Comparison of ENCODE assay signal across 1 cellular context in genomic region chr2:173630425-173631122, GRCh38.
TF ChIP-seq lines count a peak whose summit lies in the region.

No MANE protein-coding gene starts in this region.

TF ChIP-seq in GM23338, 12 proteins besides CTCF, POLR2A, EP300 and RAD21:
- TF ChIP-seq ZNF462 (CRISPR knock-in tag; IDR thresholded peaks at IDR 0.05), result no peak
- no peak for TF ChIP-seq JUNB (IDR thresholded peaks at IDR 0.05; ENCODE audit: unreplicated experiment)
